Comparison of ENCODE assay signal across 36 cellular contexts in the genomic region with DNA sequence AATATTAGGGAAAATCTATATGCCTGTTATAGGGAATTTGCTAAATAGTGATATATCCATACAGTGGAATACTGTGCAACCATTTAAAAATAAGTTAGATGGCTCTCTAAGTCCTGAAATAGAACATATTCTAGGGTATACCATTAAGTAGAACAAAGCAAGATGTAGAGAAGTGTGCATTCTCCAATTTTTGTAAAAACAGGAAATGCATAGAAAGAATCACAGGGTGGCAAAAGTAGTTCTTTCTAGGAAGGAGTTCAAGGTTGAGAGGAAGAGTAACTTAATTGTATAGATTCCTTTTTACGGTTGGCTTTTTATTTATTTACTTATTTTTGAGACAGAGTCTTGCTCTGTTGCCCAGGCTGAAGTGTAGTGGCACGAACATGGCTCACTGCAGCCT.
"Had no signal": no experiment of that assay in that cellular context is flagged by ENCODE, and none has a peak within 500 bp of the region (broad histone marks: within the 10 kb centered on the region; RNA-seq: fewer than 3 reads in every experiment).

No MANE protein-coding gene starts in this region.

- H3K4me3 ChIP-seq: MG63, Peyer's patch, SJSA1 had no signal

- H3K27me3 Mint-ChIP-seq: activated CD4-positive, alpha-beta T cell treated with anti-CD3 and anti-CD28 coated beads, Interleukin-2, amount 10 ng/mL, durations not matched to agents 24 days and 14 days; activated T-cell treated with anti-CD3 and anti-CD28 coated beads, Interleukin-2, amount 50 U/mL, for 24 hours had no signal

- H3K27me3 ChIP-seq: brain microvascular endothelial cell, MG63, Peyer's patch, SJSA1 had no signal

- H3K36me3 ChIP-seq: brain microvascular endothelial cell, MG63, Peyer's patch had no signal

- DNase-seq: activated CD4-positive, alpha-beta T cell treated with anti-CD3 and anti-CD28 coated beads for 1 hour; activated CD4-positive, alpha-beta T cell treated with anti-CD3 and anti-CD28 coated beads, Interleukin-2, amount 10 ng/mL, durations not matched to agents 24 days and 14 days; activated CD4-positive, alpha-beta T cell treated with anti-CD3 and anti-CD28 coated beads, Interleukin-2, amount 50 U/mL, for 4 hours; activated CD4-positive, CD25-positive, alpha-beta regulatory T cell; activated CD8-positive, alpha-beta T cell treated with anti-CD3 and anti-CD28 coated beads, Interleukin-2, amount 10 ng/mL, durations not matched to agents 7 days and 5 days; activated effector memory CD4-positive, alpha-beta T cell treated with anti-CD3 and anti-CD28 coated beads, Interleukin-2, amount 50 U/mL, for 16 hours; activated naive CD4-positive, alpha-beta T cell; activated T-cell treated with anti-CD3 and anti-CD28 coated beads, Interleukin-2, amount 50 U/mL, for 24 hours; amniotic stem cell; aorta; brain microvascular endothelial cell; central memory CD4-positive, alpha-beta T cell; Kasumi-1; KG1; MG63; NCI-H1092 treated with DMSO at 0.1 percent for 48 hours; NCI-H1417; NCI-H146; NCI-H187; NCI-H2029 treated with DMSO at 0.1 percent for 48 hours; NCI-H2107; NCI-H2171; NCI-H510A; NCI-H526; NCI-H748 treated with DMSO at 0.1 percent for 48 hours; NK-92 treated with Interleukin-12 subunit alpha and Interleukin-12 subunit beta, amount 100 ng/mL, for 24 hours; PC-3; Peyer's patch; RPMI8226; SHP77 treated with DMSO at 0.1 percent for 48 hours; SK-N-SH; T-helper 2 cell; T-helper 9 cell had no signal

- H3K9me3 ChIP-seq: Peyer's patch, SK-N-SH had no signal

- H3K27ac ChIP-seq: brain microvascular endothelial cell, Peyer's patch, SJSA1, VCaP had no signal

- H3K27ac Mint-ChIP-seq: activated CD4-positive, alpha-beta T cell treated with anti-CD3 and anti-CD28 coated beads, Interleukin-2, amount 10 ng/mL, durations not matched to agents 24 days and 14 days; activated CD8-positive, alpha-beta T cell treated with anti-CD3 and anti-CD28 coated beads, Interleukin-2, amount 10 ng/mL, durations not matched to agents 7 days and 5 days had no signal

- H3K4me3 Mint-ChIP-seq: activated CD4-positive, alpha-beta T cell treated with anti-CD3 and anti-CD28 coated beads, Interleukin-2, amount 10 ng/mL, durations not matched to agents 24 days and 14 days; activated CD8-positive, alpha-beta T cell treated with anti-CD3 and anti-CD28 coated beads, Interleukin-2, amount 10 ng/mL, durations not matched to agents 7 days and 5 days; activated T-cell treated with anti-CD3 and anti-CD28 coated beads, Interleukin-2, amount 50 U/mL, for 24 hours had no signal

- ATAC-seq: activated CD8-positive, alpha-beta T cell treated with anti-CD3 and anti-CD28 coated beads, Interleukin-2, amount 10 ng/mL, durations not matched to agents 7 days and 5 days; activated naive CD4-positive, alpha-beta T cell treated with anti-CD3 and anti-CD28 coated beads, Interleukin-2, amount 50 U/mL, for 72 hours; PC-3 had no signal
